In genomic region chr14:39174560-39175444, GRCh38 we compare ENCODE assay signal across 1 cellular context.
TF ChIP-seq lines count a peak whose summit lies in the region.

PNN (plus strand) TSS chr14:39175254; CDS start chr14:39175280, 26 bp downstream.

TF ChIP-seq in K562, 482 proteins besides CTCF, POLR2A, EP300 and RAD21 (continued from another document and continues in another):
- TF ChIP-seq RREB1 (CRISPR knock-in tag; IDR thresholded peaks at IDR 0.05) (no peak), NFRKB (IDR thresholded peaks at IDR 0.05; ENCODE audit: low read depth) (peak; percentile 61; the same call in 1 of the 2 replicates), RBBP5 (IDR thresholded peaks at IDR 0.05; ENCODE audit: borderline replicate concordance, insufficient read depth, low read length, poor library complexity, severe bottlenecking) (peak; percentile 92), CCNT2 (IDR thresholded peaks at IDR 0.05; ENCODE audit: borderline replicate concordance, extremely low read depth, insufficient read length, low read depth, low read length) (no peak), MYC (IDR thresholded peaks at IDR 0.05; ENCODE audit: low read depth, low read length) (peak; percentile 25; the same call in 1 of the 2 replicates), MYC (CRISPR knock-in tag; IDR thresholded peaks at IDR 0.05; ENCODE audit: borderline replicate concordance, low read depth) (no peak), ZNF280A (IDR thresholded peaks at IDR 0.05; ENCODE audit: low read depth, partially characterized antibody) (no peak), HDAC8 (tag; IDR thresholded peaks at IDR 0.05) (no peak), CEBPB (tag; IDR thresholded peaks at IDR 0.05) (peak; percentile 98), ETS2 (tag; IDR thresholded peaks at IDR 0.05; ENCODE audit: borderline replicate concordance, poor library complexity, severe bottlenecking) (no peak), KLF6 (CRISPR knock-in tag; IDR thresholded peaks at IDR 0.05; ENCODE audit: borderline replicate concordance) (no peak), ZBED1 (IDR thresholded peaks at IDR 0.05) (no peak), ZNF77 (CRISPR knock-in tag; IDR thresholded peaks at IDR 0.05) (no peak), ZNF395 (CRISPR knock-in tag; IDR thresholded peaks at IDR 0.05) (no peak; the same call in 1 of the 2 replicates), HMG20B (CRISPR knock-in tag; IDR thresholded peaks at IDR 0.05) (no peak), ZEB2 (IDR thresholded peaks at IDR 0.05) (no peak), TRIM24 (IDR thresholded peaks at IDR 0.05) (peak in 1 of 2 experiments; percentile 26; a peak in 1 of 4 replicates), MECOM (CRISPR knock-in tag; IDR thresholded peaks at IDR 0.05) (no peak)
- TF ChIP-seq, protein P1, sequence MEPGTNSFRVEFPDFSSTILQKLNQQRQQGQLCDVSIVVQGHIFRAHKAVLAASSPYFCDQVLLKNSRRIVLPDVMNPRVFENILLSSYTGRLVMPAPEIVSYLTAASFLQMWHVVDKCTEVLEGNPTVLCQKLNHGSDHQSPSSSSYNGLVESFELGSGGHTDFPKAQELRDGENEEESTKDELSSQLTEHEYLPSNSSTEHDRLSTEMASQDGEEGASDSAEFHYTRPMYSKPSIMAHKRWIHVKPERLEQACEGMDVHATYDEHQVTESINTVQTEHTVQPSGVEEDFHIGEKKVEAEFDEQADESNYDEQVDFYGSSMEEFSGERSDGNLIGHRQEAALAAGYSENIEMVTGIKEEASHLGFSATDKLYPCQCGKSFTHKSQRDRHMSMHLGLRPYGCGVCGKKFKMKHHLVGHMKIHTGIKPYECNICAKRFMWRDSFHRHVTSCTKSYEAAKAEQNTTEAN (CRISPR knock-in tag; IDR thresholded peaks at IDR 0.05) = no peak
- TF ChIP-seq, protein P2, sequence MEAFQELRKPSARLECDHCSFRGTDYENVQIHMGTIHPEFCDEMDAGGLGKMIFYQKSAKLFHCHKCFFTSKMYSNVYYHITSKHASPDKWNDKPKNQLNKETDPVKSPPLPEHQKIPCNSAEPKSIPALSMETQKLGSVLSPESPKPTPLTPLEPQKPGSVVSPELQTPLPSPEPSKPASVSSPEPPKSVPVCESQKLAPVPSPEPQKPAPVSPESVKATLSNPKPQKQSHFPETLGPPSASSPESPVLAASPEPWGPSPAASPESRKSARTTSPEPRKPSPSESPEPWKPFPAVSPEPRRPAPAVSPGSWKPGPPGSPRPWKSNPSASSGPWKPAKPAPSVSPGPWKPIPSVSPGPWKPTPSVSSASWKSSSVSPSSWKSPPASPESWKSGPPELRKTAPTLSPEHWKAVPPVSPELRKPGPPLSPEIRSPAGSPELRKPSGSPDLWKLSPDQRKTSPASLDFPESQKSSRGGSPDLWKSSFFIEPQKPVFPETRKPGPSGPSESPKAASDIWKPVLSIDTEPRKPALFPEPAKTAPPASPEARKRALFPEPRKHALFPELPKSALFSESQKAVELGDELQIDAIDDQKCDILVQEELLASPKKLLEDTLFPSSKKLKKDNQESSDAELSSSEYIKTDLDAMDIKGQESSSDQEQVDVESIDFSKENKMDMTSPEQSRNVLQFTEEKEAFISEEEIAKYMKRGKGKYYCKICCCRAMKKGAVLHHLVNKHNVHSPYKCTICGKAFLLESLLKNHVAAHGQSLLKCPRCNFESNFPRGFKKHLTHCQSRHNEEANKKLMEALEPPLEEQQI (IDR thresholded peaks at IDR 0.05) = no peak
- TF ChIP-seq, protein P3, sequence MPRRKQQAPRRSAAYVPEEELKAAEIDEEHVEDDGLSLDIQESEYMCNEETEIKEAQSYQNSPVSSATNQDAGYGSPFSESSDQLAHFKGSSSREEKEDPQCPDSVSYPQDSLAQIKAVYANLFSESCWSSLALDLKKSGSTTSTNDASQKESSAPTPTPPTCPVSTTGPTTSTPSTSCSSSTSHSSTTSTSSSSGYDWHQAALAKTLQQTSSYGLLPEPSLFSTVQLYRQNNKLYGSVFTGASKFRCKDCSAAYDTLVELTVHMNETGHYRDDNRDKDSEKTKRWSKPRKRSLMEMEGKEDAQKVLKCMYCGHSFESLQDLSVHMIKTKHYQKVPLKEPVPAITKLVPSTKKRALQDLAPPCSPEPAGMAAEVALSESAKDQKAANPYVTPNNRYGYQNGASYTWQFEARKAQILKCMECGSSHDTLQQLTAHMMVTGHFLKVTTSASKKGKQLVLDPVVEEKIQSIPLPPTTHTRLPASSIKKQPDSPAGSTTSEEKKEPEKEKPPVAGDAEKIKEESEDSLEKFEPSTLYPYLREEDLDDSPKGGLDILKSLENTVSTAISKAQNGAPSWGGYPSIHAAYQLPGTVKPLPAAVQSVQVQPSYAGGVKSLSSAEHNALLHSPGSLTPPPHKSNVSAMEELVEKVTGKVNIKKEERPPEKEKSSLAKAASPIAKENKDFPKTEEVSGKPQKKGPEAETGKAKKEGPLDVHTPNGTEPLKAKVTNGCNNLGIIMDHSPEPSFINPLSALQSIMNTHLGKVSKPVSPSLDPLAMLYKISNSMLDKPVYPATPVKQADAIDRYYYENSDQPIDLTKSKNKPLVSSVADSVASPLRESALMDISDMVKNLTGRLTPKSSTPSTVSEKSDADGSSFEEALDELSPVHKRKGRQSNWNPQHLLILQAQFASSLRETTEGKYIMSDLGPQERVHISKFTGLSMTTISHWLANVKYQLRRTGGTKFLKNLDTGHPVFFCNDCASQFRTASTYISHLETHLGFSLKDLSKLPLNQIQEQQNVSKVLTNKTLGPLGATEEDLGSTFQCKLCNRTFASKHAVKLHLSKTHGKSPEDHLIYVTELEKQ (CRISPR knock-in tag; IDR thresholded peaks at IDR 0.05) = no peak
- TF ChIP-seq, protein P4, sequence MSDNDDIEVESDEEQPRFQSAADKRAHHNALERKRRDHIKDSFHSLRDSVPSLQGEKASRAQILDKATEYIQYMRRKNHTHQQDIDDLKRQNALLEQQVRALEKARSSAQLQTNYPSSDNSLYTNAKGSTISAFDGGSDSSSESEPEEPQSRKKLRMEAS (CRISPR knock-in tag; IDR thresholded peaks at IDR 0.05) = no peak
- TF ChIP-seq, protein P5, sequence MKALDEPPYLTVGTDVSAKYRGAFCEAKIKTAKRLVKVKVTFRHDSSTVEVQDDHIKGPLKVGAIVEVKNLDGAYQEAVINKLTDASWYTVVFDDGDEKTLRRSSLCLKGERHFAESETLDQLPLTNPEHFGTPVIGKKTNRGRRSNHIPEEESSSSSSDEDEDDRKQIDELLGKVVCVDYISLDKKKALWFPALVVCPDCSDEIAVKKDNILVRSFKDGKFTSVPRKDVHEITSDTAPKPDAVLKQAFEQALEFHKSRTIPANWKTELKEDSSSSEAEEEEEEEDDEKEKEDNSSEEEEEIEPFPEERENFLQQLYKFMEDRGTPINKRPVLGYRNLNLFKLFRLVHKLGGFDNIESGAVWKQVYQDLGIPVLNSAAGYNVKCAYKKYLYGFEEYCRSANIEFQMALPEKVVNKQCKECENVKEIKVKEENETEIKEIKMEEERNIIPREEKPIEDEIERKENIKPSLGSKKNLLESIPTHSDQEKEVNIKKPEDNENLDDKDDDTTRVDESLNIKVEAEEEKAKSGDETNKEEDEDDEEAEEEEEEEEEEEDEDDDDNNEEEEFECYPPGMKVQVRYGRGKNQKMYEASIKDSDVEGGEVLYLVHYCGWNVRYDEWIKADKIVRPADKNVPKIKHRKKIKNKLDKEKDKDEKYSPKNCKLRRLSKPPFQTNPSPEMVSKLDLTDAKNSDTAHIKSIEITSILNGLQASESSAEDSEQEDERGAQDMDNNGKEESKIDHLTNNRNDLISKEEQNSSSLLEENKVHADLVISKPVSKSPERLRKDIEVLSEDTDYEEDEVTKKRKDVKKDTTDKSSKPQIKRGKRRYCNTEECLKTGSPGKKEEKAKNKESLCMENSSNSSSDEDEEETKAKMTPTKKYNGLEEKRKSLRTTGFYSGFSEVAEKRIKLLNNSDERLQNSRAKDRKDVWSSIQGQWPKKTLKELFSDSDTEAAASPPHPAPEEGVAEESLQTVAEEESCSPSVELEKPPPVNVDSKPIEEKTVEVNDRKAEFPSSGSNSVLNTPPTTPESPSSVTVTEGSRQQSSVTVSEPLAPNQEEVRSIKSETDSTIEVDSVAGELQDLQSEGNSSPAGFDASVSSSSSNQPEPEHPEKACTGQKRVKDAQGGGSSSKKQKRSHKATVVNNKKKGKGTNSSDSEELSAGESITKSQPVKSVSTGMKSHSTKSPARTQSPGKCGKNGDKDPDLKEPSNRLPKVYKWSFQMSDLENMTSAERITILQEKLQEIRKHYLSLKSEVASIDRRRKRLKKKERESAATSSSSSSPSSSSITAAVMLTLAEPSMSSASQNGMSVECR (CRISPR knock-in tag; IDR thresholded peaks at IDR 0.05) = peak; percentile 43; the same call in 1 of the 2 replicates
